In the genomic region with DNA sequence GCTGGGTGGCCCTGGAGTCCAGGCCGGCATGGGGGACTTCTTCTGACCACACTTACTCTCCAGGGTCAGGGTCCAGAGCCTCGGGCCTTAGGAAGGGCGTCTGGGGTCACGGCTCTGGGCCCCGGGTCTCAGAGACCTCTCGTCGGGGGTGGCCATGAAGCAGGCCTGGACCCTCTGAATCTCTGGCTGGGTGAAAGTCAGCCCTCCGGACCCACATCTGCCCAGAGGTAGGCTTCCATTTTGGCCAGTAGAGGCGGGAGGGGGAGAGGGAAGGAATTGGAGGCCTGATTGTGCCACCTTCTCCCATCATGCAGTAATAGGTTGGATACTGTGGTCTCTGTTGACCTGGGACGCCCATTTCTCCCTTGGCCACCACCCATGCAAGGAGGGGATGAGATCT, we compare ENCODE assay signal across 34 cellular contexts.
"Had no signal": no experiment of that assay in that cellular context is flagged by ENCODE, and none has a peak within 500 bp of the region (broad histone marks: within the 10 kb centered on the region; RNA-seq: fewer than 3 reads in every experiment).

No MANE protein-coding gene starts in this region.

- ATAC-seq: activated CD8-positive, alpha-beta memory T cell treated with anti-CD3 and anti-CD28 coated beads, Interleukin-2, amount 10 ng/mL, durations not matched to agents 7 days and 5 days; activated naive CD4-positive, alpha-beta T cell treated with anti-CD3 and anti-CD28 coated beads, Interleukin-2, amount 50 U/mL, for 72 hours; PC-3; SK-N-SH treated with all-trans-retinoic acid at 6 μM for 48 hours; T-cell; T-helper 17 cell had no signal

- H3K27me3 Mint-ChIP-seq: brain had no signal

- H3K4me2 ChIP-seq: KMS-11 had no signal

- H3K36me3 Mint-ChIP-seq: activated CD8-positive, alpha-beta memory T cell treated with anti-CD3 and anti-CD28 coated beads, Interleukin-2, amount 10 ng/mL, durations not matched to agents 7 days and 5 days; activated naive CD4-positive, alpha-beta T cell treated with anti-CD3 and anti-CD28 coated beads, Interleukin-2, amount 50 U/mL, for 72 hours; brain; T-cell had no signal

- H3K9me3 ChIP-seq: adrenal gland, Peyer's patch had no signal

- H3K4me3 ChIP-seq: adrenal gland, Peyer's patch had no signal

- H3K27me3 ChIP-seq: adrenal gland, Peyer's patch had no signal

- H3K27ac Mint-ChIP-seq: activated CD4-positive, alpha-beta memory T cell treated with anti-CD3 and anti-CD28 coated beads, Interleukin-2, amount 10 ng/mL, durations not matched to agents 7 days and 5 days; activated CD8-positive, alpha-beta memory T cell treated with anti-CD3 and anti-CD28 coated beads, Interleukin-2, amount 10 ng/mL, durations not matched to agents 7 days and 5 days; activated naive CD4-positive, alpha-beta T cell treated with anti-CD3 and anti-CD28 coated beads for 36 hours; activated naive CD4-positive, alpha-beta T cell treated with anti-CD3 and anti-CD28 coated beads, Interleukin-2, amount 50 U/mL, for 72 hours; T-cell; T-helper 17 cell had no signal

- H3K9me3 Mint-ChIP-seq: activated CD4-positive, alpha-beta memory T cell treated with anti-CD3 and anti-CD28 coated beads, Interleukin-2, amount 10 ng/mL, durations not matched to agents 7 days and 5 days; activated naive CD4-positive, alpha-beta T cell treated with anti-CD3 and anti-CD28 coated beads for 36 hours; activated naive CD4-positive, alpha-beta T cell treated with anti-CD3 and anti-CD28 coated beads, Interleukin-2, amount 50 U/mL, for 72 hours; T-cell had no signal

- H3K4me1 ChIP-seq: adrenal gland, Peyer's patch had no signal

- DNase-seq: activated CD4-positive, alpha-beta memory T cell treated with anti-CD3 and anti-CD28 coated beads, Interleukin-2, amount 10 ng/mL, durations not matched to agents 7 days and 5 days; activated CD4-positive, alpha-beta T cell treated with anti-CD3 and anti-CD28 coated beads for 1 hour; activated CD4-positive, alpha-beta T cell treated with anti-CD3 and anti-CD28 coated beads for 48 hours; activated CD4-positive, CD25-positive, alpha-beta regulatory T cell; activated CD8-positive, alpha-beta memory T cell treated with anti-CD3 and anti-CD28 coated beads for 24 hours; activated CD8-positive, alpha-beta memory T cell treated with anti-CD3 and anti-CD28 coated beads, Interleukin-2, amount 50 U/mL, for 48 hours; activated gamma-delta T cell; activated naive CD4-positive, alpha-beta T cell treated with anti-CD3 and anti-CD28 coated beads for 36 hours; activated T-cell treated with anti-CD3 and anti-CD28 coated beads, Interleukin-2, amount 50 U/mL, for 48 hours; anterior cingulate cortex; central memory CD4-positive, alpha-beta T cell; MM.1S; MV-4-11; NCI-H1092; NCI-H1436 treated with DMSO at 0.1 percent for 48 hours; NCI-H1694 treated with DMSO at 0.1 percent for 48 hours; NCI-H2029; NCI-H510A; NCI-H526; NCI-H748 treated with DMSO at 0.1 percent for 48 hours; NK-92 treated with Interleukin-12 subunit alpha and Interleukin-12 subunit beta, amount 100 ng/mL, for 24 hours; PC-3; RPMI8226; SIG-M5; T-cell; T-helper 17 cell; WERI-Rb-1 had no signal

- H3K36me3 ChIP-seq: adrenal gland, Peyer's patch, WERI-Rb-1 had no signal

- H3K27ac ChIP-seq: adrenal gland, KMS-11, Peyer's patch, WERI-Rb-1 had no signal

- H3K4me3 Mint-ChIP-seq: activated CD4-positive, alpha-beta memory T cell treated with anti-CD3 and anti-CD28 coated beads, Interleukin-2, amount 10 ng/mL, durations not matched to agents 7 days and 5 days; activated CD8-positive, alpha-beta memory T cell treated with anti-CD3 and anti-CD28 coated beads, Interleukin-2, amount 10 ng/mL, durations not matched to agents 7 days and 5 days; activated naive CD4-positive, alpha-beta T cell treated with anti-CD3 and anti-CD28 coated beads for 36 hours; brain; T-cell; T-helper 17 cell had no signal

- H3K9ac ChIP-seq: KMS-11 had no signal

- H3K4me1 Mint-ChIP-seq: activated CD4-positive, alpha-beta memory T cell treated with anti-CD3 and anti-CD28 coated beads, Interleukin-2, amount 10 ng/mL, durations not matched to agents 7 days and 5 days; activated CD8-positive, alpha-beta memory T cell treated with anti-CD3 and anti-CD28 coated beads, Interleukin-2, amount 10 ng/mL, durations not matched to agents 7 days and 5 days; T-cell; T-helper 17 cell had no signal
